In genomic region chr3:49780080-49780967, GRCh38 we compare ENCODE assay signal across 1 cellular context.
TF ChIP-seq lines count a peak whose summit lies in the region.

No MANE protein-coding gene starts in this region.

TF ChIP-seq in GM23338, 12 proteins besides CTCF, POLR2A, EP300 and RAD21 (continued from another document):
- TF ChIP-seq ZNF462 (CRISPR knock-in tag; IDR thresholded peaks at IDR 0.05) (no peak), POLR2AphosphoS5 (IDR thresholded peaks at IDR 0.05; ENCODE audit: low read depth) (no peak), JUNB (IDR thresholded peaks at IDR 0.05; ENCODE audit: unreplicated experiment) (no peak), ZNF331 (CRISPR knock-in tag; IDR thresholded peaks at IDR 0.05; ENCODE audit: low read depth) (no peak), ZNF114 (CRISPR knock-in tag; IDR thresholded peaks at IDR 0.05) (no peak), ETS1 (IDR thresholded peaks at IDR 0.05) (no peak), NANOG (IDR thresholded peaks at IDR 0.05; ENCODE audit: borderline replicate concordance) (no peak)
TF ChIP-seq in GM23338: peak in this region for 0.
